8 cellular contexts compared by ENCODE assay signal in the genomic region with DNA sequence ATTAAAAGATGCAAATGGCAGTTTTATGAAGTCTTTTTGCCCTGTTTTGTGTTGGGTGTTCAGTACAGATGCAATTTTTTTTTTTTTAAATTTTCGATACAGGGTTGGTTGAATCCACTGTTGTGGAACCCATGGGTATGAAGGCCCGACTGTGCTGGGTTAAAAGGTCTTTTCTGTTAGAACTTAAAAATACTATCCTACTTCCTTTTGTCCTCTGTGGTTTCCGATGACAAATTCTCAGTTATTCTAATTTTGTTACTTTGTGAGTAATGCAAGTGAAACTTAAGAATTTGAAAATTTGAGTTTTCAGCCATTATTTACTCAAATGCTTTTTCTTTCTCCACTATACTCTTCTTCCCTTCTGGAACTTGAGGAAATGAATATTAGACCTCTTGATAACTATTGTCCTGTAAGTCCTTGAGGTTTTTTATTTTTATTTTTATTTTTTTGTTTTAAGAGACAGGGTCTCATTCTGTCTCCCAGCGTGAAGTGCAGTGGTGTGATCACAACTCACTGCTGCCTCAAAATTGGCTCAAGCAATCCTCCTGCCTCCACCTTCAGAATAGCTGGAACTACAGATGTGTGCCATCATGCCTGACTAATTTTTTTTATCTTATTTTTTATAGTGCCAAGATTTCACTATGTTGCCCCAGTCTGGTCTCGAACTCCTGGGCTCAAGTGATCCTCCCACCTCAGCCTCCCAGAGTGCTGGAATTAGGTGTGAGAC.
DNase-seq lines count a peak whose midpoint lies in the region; ATAC-seq and TF ChIP-seq lines count a peak whose summit lies in the region.

No MANE protein-coding gene starts in this region.

- peaks cover 32% of the 10 kb centered on the region for H3K36me3 Mint-ChIP-seq in activated naive CD4-positive, alpha-beta T cell treated with anti-CD3 and anti-CD28 coated beads, Interleukin-2, amount 50 U/mL, for 24 hours

- CTCF ChIA-PET in RWPE1 (lab: Yijun Ruan, JAX) = no interaction called here

- POLR2A ChIA-PET in RWPE1 (lab: Yijun Ruan, JAX; ENCODE audit: low non-redundant PET) = interaction anchor here (0.6 kb wide), 1 partner anchor 187 kb away, joined by 3 read pairs; no protein-coding TSS in a partner anchor

- H3K9me3 Mint-ChIP-seq in activated naive CD4-positive, alpha-beta T cell treated with anti-CD3 and anti-CD28 coated beads, Interleukin-2, amount 50 U/mL, for 24 hours = peaks cover 6% of the 10 kb centered on the region

- TF ChIP-seq CTCF in RWPE1 (conservative IDR thresholded peaks at IDR 0.05; ENCODE audit: low read depth) = no peak

- peak overlapping the region; percentile 87 for H3K27ac Mint-ChIP-seq in activated naive CD4-positive, alpha-beta T cell treated with anti-CD3 and anti-CD28 coated beads, Interleukin-2, amount 50 U/mL, for 24 hours

- DNase-seq in activated naive CD4-positive, alpha-beta T cell treated with anti-CD3 and anti-CD28 coated beads, Interleukin-2, amount 50 U/mL, for 16 hours = no peak
- DNase-seq in SIG-M5 (lab: John Stamatoyannopoulos, UW) (peak; percentile 27), RWPE1 (ENCODE audit: low spot score) (no peak), activated gamma-delta T cell (lab: John Stamatoyannopoulos, UW) (no peak), superior temporal gyrus (ENCODE audit: extremely low spot score) (no peak)
- peak; percentile 11 for DNase-seq in stimulated activated naive CD8-positive, alpha-beta T cell treated with anti-CD3 and anti-CD28 coated beads, Interleukin-15, Interleukin-2, amounts not matched to agents 100 U/mL and 50 U/mL, for 24 hours

- no peak overlapping the region for H3K27ac ChIP-seq in RWPE1

- no peaks in the 10 kb centered on the region for H3K27me3 Mint-ChIP-seq in activated naive CD4-positive, alpha-beta T cell treated with anti-CD3 and anti-CD28 coated beads, Interleukin-2, amount 50 U/mL, for 24 hours

- ATAC-seq in HG02884 (IDR thresholded peaks at IDR 0.05; ENCODE audit: unreplicated experiment) = peak; percentile 67
- peak; percentile 82 for ATAC-seq in stimulated activated naive CD8-positive, alpha-beta T cell treated with anti-CD3 and anti-CD28 coated beads, Interleukin-15, Interleukin-2, amounts not matched to agents 100 U/mL and 50 U/mL, for 24 hours

- peak overlapping the region; percentile 85 for H3K4me3 Mint-ChIP-seq in activated naive CD4-positive, alpha-beta T cell treated with anti-CD3 and anti-CD28 coated beads, Interleukin-2, amount 50 U/mL, for 24 hours

- H3K4me1 Mint-ChIP-seq in activated naive CD4-positive, alpha-beta T cell treated with anti-CD3 and anti-CD28 coated beads, Interleukin-2, amount 50 U/mL, for 24 hours = peaks cover 68% of the 10 kb centered on the region

Comparison
In these comparisons a context has a peak if more than half of its experiments do, and no peak if none do; other contexts are left out.
1. DNase-seq: peak in SIG-M5 (single experiment) and stimulated activated naive CD8-positive, alpha-beta T cell treated with anti-CD3 and anti-CD28 coated beads, Interleukin-15, Interleukin-2, amounts not matched to agents 100 U/mL and 50 U/mL, for 24 hours (single experiment); none in activated naive CD4-positive, alpha-beta T cell treated with anti-CD3 and anti-CD28 coated beads, Interleukin-2, amount 50 U/mL, for 16 hours (single experiment), RWPE1 (single experiment), activated gamma-delta T cell (single experiment) and superior temporal gyrus (single experiment).